In the genomic region with DNA sequence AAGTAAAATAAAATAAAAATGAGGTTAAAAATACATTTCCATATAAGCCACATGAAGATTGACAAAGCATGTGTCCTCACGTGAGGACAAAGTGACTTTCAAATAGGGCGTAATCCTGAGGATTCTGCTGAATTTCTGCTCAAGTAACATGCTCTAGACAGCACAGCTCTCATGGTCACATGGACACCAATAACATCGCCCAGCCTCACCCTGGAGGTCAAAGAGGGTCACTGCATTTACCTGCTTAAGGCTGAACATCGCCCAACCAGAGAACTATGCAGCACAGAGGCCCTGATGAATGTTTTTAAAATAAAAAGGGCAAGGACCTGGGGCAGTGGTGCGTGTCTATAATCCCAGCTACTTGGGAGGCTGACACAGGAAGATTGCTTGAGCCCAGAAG, we compare ENCODE assay signal across 19 cellular contexts. TPM values are rescaled to one million over a fixed set of nuclear protein-coding genes. Genes with fewer than 3 reads are reported as not detected.
DNase-seq lines count a peak whose midpoint lies in the region; ATAC-seq and TF ChIP-seq lines count a peak whose summit lies in the region.
"Had no signal": no experiment of that assay in that cellular context is flagged by ENCODE, and none has a peak within 500 bp of the region (broad histone marks: within the 10 kb centered on the region; RNA-seq: fewer than 3 reads in every experiment).

No MANE protein-coding gene starts in this region.

- no peaks in the 10 kb centered on the region for H3K9me3 Mint-ChIP-seq in activated T-cell treated with anti-CD3 and anti-CD28 coated beads, Interleukin-2, amount 50 U/mL, for 72 hours
- H3K9me3 Mint-ChIP-seq: activated T-helper 1 cell treated with anti-CD3 and anti-CD28 coated beads, Interleukin-12 subunit alpha, Interleukin-12 subunit beta, Interleukin-2, Interleukin-4 antibody, amounts not matched to agents 30 ng/mL and 10 ng/mL and 1 ng/mL, durations not matched to agents 14 hours and 24 hours and 36 hours; immature natural killer cell had no signal

- ATAC-seq in GM19351 (IDR thresholded peaks at IDR 0.05; ENCODE audit: unreplicated experiment) (peak; percentile 53), RWPE2 (ENCODE audit: low read depth) (0 out of 3 replicates have a peak, but pooled peaks have one; percentile 31)
- ATAC-seq in activated T-cell treated with anti-CD3 and anti-CD28 coated beads, Interleukin-2, amount 50 U/mL, for 72 hours (replicated peaks in 1 of 2) = no peak
- ATAC-seq: pancreas had no signal

- peaks cover 8 to 13% of the 10 kb centered on the region in 2 donors for H3K36me3 Mint-ChIP-seq in activated T-cell treated with anti-CD3 and anti-CD28 coated beads, Interleukin-2, amount 50 U/mL, for 72 hours (ENCODE audit: insufficient read depth in 2 of 2)

- H3K9me3 ChIP-seq in RWPE2 (ENCODE audit: severe bottlenecking) = no peaks in the 10 kb centered on the region
- H3K9me3 ChIP-seq: pancreas, transverse colon had no signal

- H3K27me3 ChIP-seq in RWPE2 (ENCODE audit: insufficient read depth, poor library complexity, severe bottlenecking) = no peaks in the 10 kb centered on the region
- H3K27me3 ChIP-seq: pancreas, transverse colon had no signal

- H3K4me3 ChIP-seq in RWPE2 (ENCODE audit: severe bottlenecking) = no peak overlapping the region
- H3K4me3 ChIP-seq in coronary artery = no peak overlapping the region
- H3K4me3 ChIP-seq: pancreas, transverse colon had no signal

- no peaks in the 10 kb centered on the region for H3K27me3 Mint-ChIP-seq in activated T-cell treated with anti-CD3 and anti-CD28 coated beads, Interleukin-2, amount 50 U/mL, for 72 hours (ENCODE audit: low read depth)
- H3K27me3 Mint-ChIP-seq: B cell had no signal

- no peak overlapping the region for H3K27ac Mint-ChIP-seq in activated T-cell treated with anti-CD3 and anti-CD28 coated beads, Interleukin-2, amount 50 U/mL, for 72 hours
- H3K27ac Mint-ChIP-seq: activated T-helper 1 cell treated with anti-CD3 and anti-CD28 coated beads, Interleukin-12 subunit alpha, Interleukin-12 subunit beta, Interleukin-2, Interleukin-4 antibody, amounts not matched to agents 30 ng/mL and 10 ng/mL and 1 ng/mL, durations not matched to agents 14 hours and 24 hours and 36 hours; B cell; immature natural killer cell had no signal

- H3K4me3 Mint-ChIP-seq in activated T-cell treated with anti-CD3 and anti-CD28 coated beads, Interleukin-2, amount 50 U/mL, for 72 hours = no peak overlapping the region
- H3K4me3 Mint-ChIP-seq: activated T-helper 1 cell treated with anti-CD3 and anti-CD28 coated beads, Interleukin-12 subunit alpha, Interleukin-12 subunit beta, Interleukin-2, Interleukin-4 antibody, amounts not matched to agents 30 ng/mL and 10 ng/mL and 1 ng/mL, durations not matched to agents 14 hours and 24 hours and 36 hours; B cell; immature natural killer cell had no signal

- H3K27ac ChIP-seq in RWPE2 (ENCODE audit: poor library complexity, severe bottlenecking) (no peak overlapping the region), coronary artery (no peak overlapping the region)
- H3K27ac ChIP-seq: pancreas, transverse colon had no signal

- H3K4me1 Mint-ChIP-seq in activated T-cell treated with anti-CD3 and anti-CD28 coated beads, Interleukin-2, amount 50 U/mL, for 72 hours (ENCODE audit: low read depth) = peaks cover 22% of the 10 kb centered on the region

- DNase-seq in Caki2 (ENCODE audit: low read depth) (peak; percentile 40), RWPE2 (ENCODE audit: low spot score) (no peak), islet precursor cell (peak; percentile 75), putamen (ENCODE audit: low spot score) (no peak), coronary artery (ENCODE audit: low spot score) (no peak), NOMO-1 treated with DMSO at 0.1 percent for 48 hours (lab: John Stamatoyannopoulos, UW; ENCODE audit: unreplicated experiment) (no peak)
- DNase-seq in activated T-cell treated with anti-CD3 and anti-CD28 coated beads, Interleukin-2, amount 50 U/mL, for 72 hours = no peak
- DNase-seq: EL, immature natural killer cell, NCI-H1105, NCI-H226, pancreas, transverse colon had no signal

- no peaks in the 10 kb centered on the region for H3K4me1 ChIP-seq in RWPE2 (ENCODE audit: insufficient read depth, poor library complexity, severe bottlenecking)
- H3K4me1 ChIP-seq: transverse colon had no signal

- H3K36me3 ChIP-seq in RWPE2 (ENCODE audit: low read depth) = peaks cover 38% of the 10 kb centered on the region

- in situ Hi-C loops in Caki2 (cut with HindIII; ENCODE audit: low pct_unique_long_range_greater_than_20kb, low sequenced_read_pairs) = no loop called here

- TF ChIP-seq CTCF in RWPE2 (IDR thresholded peaks at IDR 0.05; ENCODE audit: poor library complexity, severe bottlenecking) = no peak
- TF ChIP-seq CTCF in coronary artery (IDR thresholded peaks at IDR 0.05) = no peak

RNA-seq across cellular contexts. Expression of a gene that starts 30.2 kb away (rescaled TPM):
- 17.5 and 20.9 TPM in 2 replicates for total RNA-seq in Caki2 (2014; rRNA removed; shearing (Covaris generic); ENCODE audit: low replicate concordance)
- 10 to 100 TPM; 13.8 to 21.5 TPM for total RNA-seq in activated T-cell treated with anti-CD3 and anti-CD28 coated beads, Interleukin-2, amount 50 U/mL, for 72 hours

RNA-seq across cellular contexts. Expression of a gene that starts 38.0 kb away (rescaled TPM):
- 18.6 and 36.8 TPM in 2 replicates for total RNA-seq in Caki2 (2014; rRNA removed; shearing (Covaris generic); ENCODE audit: low replicate concordance)
- 10 to 100 TPM; 15.9 to 18.9 TPM for total RNA-seq in activated T-cell treated with anti-CD3 and anti-CD28 coated beads, Interleukin-2, amount 50 U/mL, for 72 hours

RNA-seq across cellular contexts. Expression of a gene that starts 57.7 kb away (rescaled TPM):
- total RNA-seq in Caki2 (2014; rRNA removed; shearing (Covaris generic); ENCODE audit: low replicate concordance) = 0.17 and 0.20 TPM in 2 replicates
- not detected for total RNA-seq in activated T-cell treated with anti-CD3 and anti-CD28 coated beads, Interleukin-2, amount 50 U/mL, for 72 hours
- total RNA-seq: activated T-helper 1 cell treated with anti-CD3 and anti-CD28 coated beads, Interleukin-12 subunit alpha, Interleukin-12 subunit beta, Interleukin-2, Interleukin-4 antibody, amounts not matched to agents 30 ng/mL and 10 ng/mL and 1 ng/mL, durations not matched to agents 14 hours and 24 hours and 36 hours; astrocyte; B cell; fibroblast of villous mesenchyme; mucosa of gallbladder; pancreas; transverse colon had no signal

Comparison
In these comparisons a context has a peak if more than half of its experiments do, and no peak if none do; other contexts are left out.
1. DNase-seq: peak in Caki2 (single experiment) and islet precursor cell (single experiment); none in RWPE2 (single experiment), activated T-cell treated with anti-CD3 and anti-CD28 coated beads, Interleukin-2, amount 50 U/mL, for 72 hours (0 of 2), putamen (single experiment), coronary artery (single experiment) and NOMO-1 treated with DMSO at 0.1 percent for 48 hours (single experiment).
2. ATAC-seq: peak in GM19351 (single experiment) and RWPE2 (single experiment); none in activated T-cell treated with anti-CD3 and anti-CD28 coated beads, Interleukin-2, amount 50 U/mL, for 72 hours (0 of 2).